ENCODE assay signal across 16 cellular contexts in the genomic region with DNA sequence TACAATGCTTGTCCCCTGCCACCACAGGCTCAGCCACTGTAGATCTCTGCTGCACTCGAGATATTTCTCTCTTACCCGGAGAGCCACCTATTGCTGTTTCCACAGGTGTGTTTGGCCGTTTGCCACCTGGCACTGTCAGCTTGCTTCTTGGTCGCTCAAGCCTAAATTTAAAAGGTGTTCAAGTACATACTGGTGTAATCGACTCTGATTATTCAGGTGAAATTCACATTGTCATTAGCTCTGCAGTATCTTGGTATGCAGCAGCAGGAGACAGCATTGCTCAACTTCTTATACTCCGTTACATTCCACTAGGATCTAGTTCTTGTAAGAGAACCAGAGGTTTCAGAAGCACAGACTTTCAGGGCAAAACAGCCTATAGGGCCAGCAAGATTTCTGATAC.
DNase-seq lines count a peak whose midpoint lies in the region; ATAC-seq, FAIRE-seq and TF ChIP-seq lines count a peak whose summit lies in the region.
"Had no signal": no experiment of that assay in that cellular context is flagged by ENCODE, and none has a peak within 500 bp of the region (broad histone marks: within the 10 kb centered on the region; RNA-seq: fewer than 3 reads in every experiment).

No MANE protein-coding gene starts in this region.

- ATAC-seq in activated B cell treated with CpG ODN at 0.5 μM for 24 hours (ENCODE audit: low read depth) (no peak), lung (ENCODE audit: insufficient read depth, low FRiP score) (peak; percentile 17)
- no peak for ATAC-seq in activated naive CD4-positive, alpha-beta T cell treated with anti-CD3 and anti-CD28 coated beads, Interleukin-2, amount 50 U/mL, for 72 hours

- H3K4me3 ChIP-seq in lung, result no peak overlapping the region
- H3K4me3 ChIP-seq: esophagus squamous epithelium, sigmoid colon, SJSA1, suprapubic skin had no signal

- peak; percentile 33 for DNase-seq in COR-L47 (lab: John Stamatoyannopoulos, UW)
- DNase-seq in NCI-H1105 (lab: John Stamatoyannopoulos, UW), result peak; percentile 78
- DNase-seq in activated B cell treated with CpG ODN at 0.5 μM for 24 hours, result no peak
- DNase-seq in lung (ENCODE audit: low spot score), result peak; percentile 81
- no peak for DNase-seq in activated naive CD4-positive, alpha-beta T cell treated with anti-CD3 and anti-CD28 coated beads, Interleukin-2, amount 50 U/mL, for 72 hours (ENCODE audit: low spot score in 2 of 2)
- DNase-seq in activated effector memory CD4-positive, alpha-beta T cell treated with anti-CD3 and anti-CD28 coated beads, Interleukin-2, amount 50 U/mL, for 16 hours, result no peak
- DNase-seq in SKM-1 treated with dmso at 0.1 percent for 144 hours (lab: John Stamatoyannopoulos, UW; ENCODE audit: unreplicated experiment), result no peak
- no peak for DNase-seq in H54 (ENCODE audit: insufficient read length, low spot score)
- DNase-seq: dermis blood vessel endothelial cell; esophagus squamous epithelium; midbrain; sigmoid colon; stimulated activated CD4-positive, alpha-beta T cell treated with anti-CD3 and anti-CD28 coated beads, Interleukin-2, amount 100 ng/mL, for 24 hours had no signal

- H3K27ac Mint-ChIP-seq in activated B cell treated with CpG ODN at 0.5 μM for 24 hours, result peak overlapping the region; percentile 54
- no peak overlapping the region for H3K27ac Mint-ChIP-seq in activated naive CD4-positive, alpha-beta T cell treated with anti-CD3 and anti-CD28 coated beads, Interleukin-2, amount 50 U/mL, for 72 hours

- H3K27ac ChIP-seq in lung (ENCODE audit: low read depth in 1 of 2, low read length in 1 of 2), result no peak overlapping the region
- H3K27ac ChIP-seq: esophagus squamous epithelium, neutrophil, sigmoid colon, SJSA1, suprapubic skin had no signal

- H3K4me1 Mint-ChIP-seq in activated B cell treated with CpG ODN at 0.5 μM for 24 hours, result peaks cover 29% of the 10 kb centered on the region

- TF ChIP-seq CTCF in activated B cell treated with CpG ODN at 0.5 μM for 24 hours (IDR thresholded peaks at IDR 0.05) (no peak), lung (IDR thresholded peaks at IDR 0.05; ENCODE audit: control extremely low read depth, extremely low read depth) (no peak)

- H3K27me3 ChIP-seq in lung (ENCODE audit: control insufficient read depth, insufficient read depth), result no peaks in the 10 kb centered on the region
- H3K27me3 ChIP-seq: esophagus squamous epithelium, neutrophil, sigmoid colon, SJSA1, suprapubic skin had no signal

- H3K4me1 ChIP-seq in lung (ENCODE audit: control insufficient read depth in 2 of 2, insufficient read depth in 2 of 2, low read length in 2 of 2), result peaks cover 0 to 1% of the 10 kb centered on the region in 2 donors
- H3K4me1 ChIP-seq: sigmoid colon, SJSA1 had no signal

- no peak for FAIRE-seq in H54 (lab: Jason Lieb, UNC)

- 72 to 84% methylated on average over 6 of the region's 6 CpGs for WGBS in lung, 2 donors

- CTCF ChIA-PET in activated B cell treated with CpG ODN at 0.5 μM for 24 hours (lab: Charles Lee), result interaction anchor here (2.3 kb wide), 1 partner anchor 10 kb away, joined by 9 read pairs; no protein-coding TSS in a partner anchor

- POLR2A ChIA-PET in activated B cell treated with CpG ODN at 0.5 μM for 24 hours (lab: Charles Lee), result no interaction called here

- no peaks in the 10 kb centered on the region for H3K9me3 Mint-ChIP-seq in activated B cell treated with CpG ODN at 0.5 μM for 24 hours
- no peaks in the 10 kb centered on the region for H3K9me3 Mint-ChIP-seq in activated naive CD4-positive, alpha-beta T cell treated with anti-CD3 and anti-CD28 coated beads, Interleukin-2, amount 50 U/mL, for 72 hours

- H3K4me3 Mint-ChIP-seq in activated B cell treated with CpG ODN at 0.5 μM for 24 hours, result no peak overlapping the region

- no peaks in the 10 kb centered on the region for H3K36me3 ChIP-seq in lung (ENCODE audit: control insufficient read depth in 2 of 2, insufficient read depth in 2 of 2, low read length in 2 of 2)
- H3K36me3 ChIP-seq: sigmoid colon, SJSA1, suprapubic skin had no signal

- peaks cover 19% of the 10 kb centered on the region for H3K36me3 Mint-ChIP-seq in activated B cell treated with CpG ODN at 0.5 μM for 24 hours (ENCODE audit: low read depth)
- no peaks in the 10 kb centered on the region for H3K36me3 Mint-ChIP-seq in activated naive CD4-positive, alpha-beta T cell treated with anti-CD3 and anti-CD28 coated beads, Interleukin-2, amount 50 U/mL, for 72 hours

- no peak for TF ChIP-seq POLR2A in H54 (IDR thresholded peaks at IDR 0.05; ENCODE audit: low read depth, low read length)

- peaks cover 0 to 3% of the 10 kb centered on the region in 2 donors for H3K9me3 ChIP-seq in lung (ENCODE audit: control insufficient read depth in 2 of 2, insufficient read depth in 1 of 2, low read length in 1 of 2)
- H3K9me3 ChIP-seq: esophagus squamous epithelium, neutrophil, sigmoid colon, SJSA1, suprapubic skin had no signal

- no peaks in the 10 kb centered on the region for H3K27me3 Mint-ChIP-seq in activated B cell treated with CpG ODN at 0.5 μM for 24 hours

- intact Hi-C loops in activated B cell treated with CpG ODN at 0.5 μM for 24 hours (cut with micrococcal nuclease), result no loop called here

Comparison
In these comparisons a context has a peak if more than half of its experiments do, and no peak if none do; other contexts are left out.
1. DNase-seq: peak in COR-L47 (single experiment), NCI-H1105 (single experiment) and lung (single experiment); none in activated B cell treated with CpG ODN at 0.5 μM for 24 hours (single experiment), activated naive CD4-positive, alpha-beta T cell treated with anti-CD3 and anti-CD28 coated beads, Interleukin-2, amount 50 U/mL, for 72 hours (0 of 2), activated effector memory CD4-positive, alpha-beta T cell treated with anti-CD3 and anti-CD28 coated beads, Interleukin-2, amount 50 U/mL, for 16 hours (single experiment), SKM-1 treated with dmso at 0.1 percent for 144 hours (single experiment) and H54 (single experiment).